In genomic region chr4:128039568-128039967, GRCh38 we compare ENCODE assay signal across 22 cellular contexts. TPM values are rescaled to one million over a fixed set of nuclear protein-coding genes. Genes with fewer than 3 reads are reported as not detected.
DNase-seq lines count a peak whose midpoint lies in the region; ATAC-seq, FAIRE-seq and TF ChIP-seq lines count a peak whose summit lies in the region.
"Had no signal": no experiment of that assay in that cellular context is flagged by ENCODE, and none has a peak within 500 bp of the region (broad histone marks: within the 10 kb centered on the region; RNA-seq: fewer than 3 reads in every experiment).

No MANE protein-coding gene starts in this region.

- intact Hi-C loops in Right ventricle myocardium inferior (cut with DNase I): no loop called here

- no peaks in the 10 kb centered on the region for H3K27me3 ChIP-seq in cardiac muscle cell
- no peaks in the 10 kb centered on the region for H3K27me3 ChIP-seq in small intestine (ENCODE audit: control insufficient read depth in 2 of 2, insufficient read depth in 2 of 2, low read length in 2 of 2)
- H3K27me3 ChIP-seq: BE2C; BLaER1 treated with 17β-estradiol and CSF1 and Interleukin-3, amounts not matched to agents 10 nM and 100 nM had no signal

- 92 to 98% (median 93%) methylated on average over 1 of the region's 1 CpG for WGBS in small intestine, 3 donors

- H3K4me3 ChIP-seq in cardiac muscle cell (no peak overlapping the region), small intestine (ENCODE audit: low read depth in 1 of 2, low read length in 2 of 2) (no peak overlapping the region)
- H3K4me3 ChIP-seq: A549; BLaER1 treated with 17β-estradiol and CSF1 and Interleukin-3, amounts not matched to agents 10 nM and 100 nM; GM12878; GM23338 had no signal

- H3K27ac ChIP-seq in cardiac muscle cell (peak overlapping the region; percentile 21), small intestine (ENCODE audit: low read depth in 1 of 2, low read length in 1 of 2) (no peak overlapping the region)
- H3K27ac ChIP-seq: 22Rv1; A549; BLaER1 treated with 17β-estradiol and CSF1 and Interleukin-3, amounts not matched to agents 10 nM and 100 nM had no signal

- H3K9me3 ChIP-seq in cardiac muscle cell (ENCODE audit: low read depth) (no peaks in the 10 kb centered on the region), small intestine (ENCODE audit: control insufficient read depth, low read depth) (no peaks in the 10 kb centered on the region)
- H3K9me3 ChIP-seq: A549; BE2C; BLaER1 treated with 17β-estradiol and CSF1 and Interleukin-3, amounts not matched to agents 10 nM and 100 nM had no signal

- peak; percentile 7 for FAIRE-seq in TTC549 (lab: Jason Lieb, UNC)
- peak; percentile 57 for FAIRE-seq in small intestine (lab: Jason Lieb, UNC)
- FAIRE-seq: A549, GM12878, GM18507 had no signal

- H3K36me3 ChIP-seq in cardiac muscle cell: no peaks in the 10 kb centered on the region
- peaks cover 0 to 3% of the 10 kb centered on the region in 2 donors for H3K36me3 ChIP-seq in small intestine (ENCODE audit: control insufficient read depth in 2 of 2, insufficient read depth in 2 of 2, low read length in 2 of 2)

- no peak for ATAC-seq in Right ventricle myocardium inferior
- ATAC-seq: A549, GM12878, GM23338, HCT116 had no signal

- DNase-seq in cardiac muscle cell (ENCODE audit: low read depth in 1 of 2, low spot score in 1 of 2) (no peak), Right ventricle myocardium inferior (ENCODE audit: missing footprints) (no peak), small intestine (no peak), D341Med (ENCODE audit: low spot score) (no peak)
- DNase-seq in NK-92 treated with Interleukin-12 subunit alpha and Interleukin-12 subunit beta, amount 100 ng/mL, for 24 hours (lab: John Stamatoyannopoulos, UW): no peak
- DNase-seq: ACHN; AML-193; BE2C; CD4-positive, alpha-beta T cell; CD8-positive, alpha-beta memory T cell; DND-41; GDM1; H9; HFFc6 had no signal

- no peak for TF ChIP-seq CTCF in cardiac muscle cell (IDR thresholded peaks at IDR 0.05; ENCODE audit: low read depth, low read length)

- H3K4me1 ChIP-seq in cardiac muscle cell (ENCODE audit: low read depth) (no peaks in the 10 kb centered on the region), small intestine (ENCODE audit: control insufficient read depth in 2 of 2, insufficient read depth in 1 of 2, low read depth in 1 of 2, low read length in 1 of 2) (no peaks in the 10 kb centered on the region)
- H3K4me1 ChIP-seq: A549; BE2C; BLaER1 treated with 17β-estradiol and CSF1 and Interleukin-3, amounts not matched to agents 10 nM and 100 nM had no signal

RNA-seq across cellular contexts. Expression of gene LARP1B, which starts 21.5 kb away (rescaled TPM):
- total RNA-seq in cardiac muscle cell: 10.9 and 16.7 TPM in 2 replicates
- 5.8 and 12.2 TPM in 2 replicates for polyA plus RNA-seq in cardiac muscle cell
- 15.4 TPM for total RNA-seq in Right ventricle myocardium inferior
- 10 to 100 TPM; 18.4 to 20.1 (median 18.8) TPM for polyA plus RNA-seq in small intestine
